Comparison of ENCODE assay signal across 11 cellular contexts in the genomic region with DNA sequence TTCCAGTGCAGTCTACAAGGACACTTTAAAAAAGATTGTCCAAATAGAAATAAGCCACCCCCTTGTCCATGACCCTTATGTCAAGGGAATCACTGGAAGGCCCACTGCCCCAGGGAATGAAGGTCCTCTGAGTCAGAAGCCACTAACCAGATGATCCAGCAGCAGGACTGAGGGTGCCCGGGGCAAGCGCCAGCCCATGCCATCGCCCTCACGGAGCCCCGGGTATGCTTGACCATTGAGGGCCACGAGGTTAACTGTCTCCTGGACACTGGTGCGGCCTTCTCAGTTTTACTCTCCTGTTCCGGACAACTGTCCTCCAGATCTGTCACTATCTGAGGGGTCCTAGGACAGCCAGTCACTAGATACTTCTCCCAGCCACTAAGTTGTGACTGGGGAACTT. TPM values are rescaled to one million over a fixed set of nuclear protein-coding genes. Genes with fewer than 3 reads are reported as not detected.
"Had no signal": no experiment of that assay in that cellular context is flagged by ENCODE, and none has a peak within 500 bp of the region (broad histone marks: within the 10 kb centered on the region; RNA-seq: fewer than 3 reads in every experiment).

No MANE protein-coding gene starts in this region.

RNA-seq across cellular contexts. Expression of a gene that starts 47.3 kb away (rescaled TPM):
- polyA plus RNA-seq: naive thymus-derived CD4-positive, alpha-beta T cell; naive thymus-derived CD8-positive, alpha-beta T cell; neural cell; ovary; pancreas; psoas muscle; right cardiac atrium; sigmoid colon; small intestine; smooth muscle cell; spleen had no signal
